Comparison of ENCODE assay signal across 8 cellular contexts in genomic region chr6:109096198-109096597, GRCh38. TPM values are rescaled to one million over a fixed set of nuclear protein-coding genes. Genes with fewer than 3 reads are reported as not detected.
DNase-seq lines count a peak whose midpoint lies in the region; ATAC-seq, FAIRE-seq and TF ChIP-seq lines count a peak whose summit lies in the region.

No MANE protein-coding gene starts in this region.

- WGBS in K562 (ENCODE audit: insufficient coverage, low coverage, missing lambda C conversion rate), result 7% methylated on average over 6 of the region's 6 CpGs

- TF ChIP-seq EP300 in K562 (IDR thresholded peaks at IDR 0.05; ENCODE audit: low read length), result no peak

- peaks cover 80% of the 10 kb centered on the region for H3K79me2 ChIP-seq in K562 (ENCODE audit: control insufficient read depth, insufficient read depth, low read length)

- CTCF ChIA-PET in AG04450 (lab: Charles Lee), result no interaction called here
- CTCF ChIA-PET in K562 (lab: Yijun Ruan, JAX; ENCODE audit: low intra/inter-chr PET ratio), result no interaction called here

- no peaks in the 10 kb centered on the region for H3K9me1 ChIP-seq in K562 (ENCODE audit: control insufficient read depth, insufficient read depth, low read length)

- no peaks in the 10 kb centered on the region for H3K27me3 ChIP-seq in AG04450 (ENCODE audit: control insufficient read depth, insufficient read depth, low read length)
- no peaks in the 10 kb centered on the region for H3K27me3 ChIP-seq in HL-60 (ENCODE audit: insufficient read depth, poor library complexity, severe bottlenecking)
- H3K27me3 ChIP-seq in K562 (ENCODE audit: control insufficient read depth in 2 of 2, insufficient read depth in 2 of 2, low read length in 2 of 2), result no peaks in the 10 kb centered on the region
- H3K27me3 ChIP-seq in muscle layer of colon (ENCODE audit: control insufficient read depth in 1 of 2, insufficient read depth in 2 of 2, low read length in 2 of 2), result no peaks in the 10 kb centered on the region

- TF ChIP-seq RAD21 in K562 (CRISPR knock-in tag; conservative IDR thresholded peaks at IDR 0.05 in 1 of 2, IDR thresholded peaks at IDR 0.05 in 1 of 2), result no peak

- H3K9ac ChIP-seq in K562 (ENCODE audit: insufficient read depth in 1 of 2, low read depth in 2 of 2, low read length in 2 of 2) (peak overlapping the region in 1 of 2 experiments; percentile 94; a peak in 2 of 4 replicates), muscle layer of colon (ENCODE audit: low read length) (peak overlapping the region; percentile 81)

- peak overlapping the region; percentile 93 for H3K4me3 ChIP-seq in AG04450 (ENCODE audit: low read depth, low read length)
- H3K4me3 ChIP-seq in HL-60 (replicated peaks; ENCODE audit: insufficient read depth, low read length), result peak overlapping the region; percentile 97
- H3K4me3 ChIP-seq in K562, result peak overlapping the region; percentile 84
- peak overlapping the region in 1 of 2 donors; percentile 99 for H3K4me3 ChIP-seq in muscle layer of colon (ENCODE audit: low read depth in 1 of 2, low read length in 2 of 2)

- no peak for TF ChIP-seq CTCF in AG04450 (IDR thresholded peaks at IDR 0.05; ENCODE audit: low read depth, low read length)
- TF ChIP-seq CTCF in HL-60 (IDR thresholded peaks at IDR 0.05; ENCODE audit: insufficient read depth, low read length), result no peak
- no peak for TF ChIP-seq CTCF in K562 (IDR thresholded peaks at IDR 0.05 in 2 of 3, conservative IDR thresholded peaks at IDR 0.05 in 1 of 3; ENCODE audit: insufficient read depth in 2 of 3, low read depth in 1 of 3, low read length in 3 of 3)

- DNase-seq in AG04450 (ENCODE audit: low read depth, low spot score), result no peak
- DNase-seq in HL-60 (ENCODE audit: low read depth in 1 of 2, low spot score in 1 of 2), result no peak
- DNase-seq in K562 (ENCODE audit: extremely low read depth in 1 of 4, low spot score in 3 of 4), result peak in 1 of 4 experiments; percentile 29
- no peak for DNase-seq in UCSD-AML1 (lab: John Stamatoyannopoulos, UW; ENCODE audit: unreplicated experiment)
- no peak for DNase-seq in medulla oblongata (ENCODE audit: extremely low spot score)
- DNase-seq in NCI-H2171 treated with DMSO at 0.1 percent for 48 hours (lab: John Stamatoyannopoulos, UW), result no peak
- DNase-seq in ureter (ENCODE audit: low spot score), result no peak

- no TSS peak for BruUV-seq in K562 (replicated peaks; lab: Mats Ljungman, UMichigan)

- in situ Hi-C loops in K562 (cut with MboI), result no loop called here

- H3K4me1 ChIP-seq in K562 (replicated peaks in 1 of 2; ENCODE audit: control insufficient read depth in 2 of 2, insufficient read depth in 2 of 2, low read length in 2 of 2) (peaks cover 0 to 10% of the 10 kb centered on the region in 2 experiments; a peak in 2 of 5 replicates), muscle layer of colon (ENCODE audit: insufficient read depth, low read length) (peaks cover 24% of the 10 kb centered on the region)

- POLR2A ChIA-PET in AG04450 (lab: Yijun Ruan, JAX), result interaction anchor here (2.4 to 3.2 kb wide), 2 partner anchors 287 to 537 kb away, joined by 15 to 22 read pairs; partner anchors contain the start of gene CD164
- POLR2A ChIA-PET in K562 (lab: Yijun Ruan, JAX), result interaction anchor here (0.7 to 2.2 kb wide), 4 partner anchors 21 to 299 kb away, joined by 3 to 7 read pairs (median 4); no protein-coding TSS in a partner anchor

- no peaks in the 10 kb centered on the region for H3K9me3 ChIP-seq in AG04450 (ENCODE audit: control insufficient read depth, insufficient read depth, low read length)
- no peaks in the 10 kb centered on the region; the same call in 1 of the 2 replicates for H3K9me3 ChIP-seq in K562 (replicated peaks; ENCODE audit: control insufficient read depth, insufficient read depth, low read depth, low read length)
- no peaks in the 10 kb centered on the region for H3K9me3 ChIP-seq in muscle layer of colon (ENCODE audit: low read length)

- peak overlapping the region; percentile 98 for H3K4me2 ChIP-seq in K562 (ENCODE audit: insufficient read depth, low read length)

- no peak for TF ChIP-seq POLR2A in K562 (conservative IDR thresholded peaks at IDR 0.05)

- no peak overlapping the region for H2AFZ ChIP-seq in K562 (ENCODE audit: low read depth, low read length)

- peaks cover 5% of the 10 kb centered on the region; the same call in 1 of the 2 replicates for H4K20me1 ChIP-seq in K562 (replicated peaks; ENCODE audit: control insufficient read depth, insufficient read depth, low read length)

- H3K27ac ChIP-seq in AG04450 (ENCODE audit: low read depth, low read length), result no peak overlapping the region
- peak overlapping the region; percentile 86 for H3K27ac ChIP-seq in HL-60 (replicated peaks)
- H3K27ac ChIP-seq in K562 (ENCODE audit: extremely low read depth, low read depth, low read length), result peak overlapping the region; percentile 94; the same call in 2 of the 3 replicates
- H3K27ac ChIP-seq in muscle layer of colon (ENCODE audit: low read depth, low read length), result peak overlapping the region; percentile 90

- no peak for ATAC-seq in K562

- peaks cover 26% of the 10 kb centered on the region for H3K36me3 ChIP-seq in K562 (ENCODE audit: control insufficient read depth, insufficient read depth, low read length)
- H3K36me3 ChIP-seq in muscle layer of colon (ENCODE audit: insufficient read depth, low read length), result no peaks in the 10 kb centered on the region

- intact Hi-C loops in K562 (cut with micrococcal nuclease), result loop anchor here (5.0 kb wide), 3 partner anchors 86 to 201 kb away; no protein-coding TSS in a partner anchor

- FAIRE-seq in K562 (lab: Jason Lieb, UNC), result no peak

TF ChIP-seq in K562, 482 proteins besides CTCF, POLR2A, EP300 and RAD21 (continues in another document):
- TF ChIP-seq TCF7 (IDR thresholded peaks at IDR 0.05; ENCODE audit: borderline replicate concordance), result no peak

RNA-seq across cellular contexts. Expression of gene CEP57L1, which starts 0.9 kb away (rescaled TPM):
- 16.5 and 21.2 TPM in 2 replicates for polyA plus RNA-seq in AG04450 (2011; rRNA removed)
- polyA minus RNA-seq in AG04450 (2011; rRNA and poly(A)+ RNA removed), result 9.6 and 15.1 TPM in 2 replicates
- 19.9 and 82.4 TPM in 2 replicates for total RNA-seq in K562 (2011; cell fraction: chromatin; rRNA removed; ENCODE audit: low replicate concordance)
- total RNA-seq in K562 (2011; cell fraction: nucleolus; rRNA removed), result 9.7 and 18.8 TPM in 2 replicates
- 27.3 and 41.5 TPM in 2 replicates for total RNA-seq in K562 (2011; cell fraction: nucleoplasm; rRNA removed)
- 51.0 and 58.0 TPM in 2 replicates for total RNA-seq in K562 (2014; rRNA removed)
- total RNA-seq in K562 (2014; rRNA removed; fragmentation: Illumina TruSeq; extraction: Trizol), result 80.0 and 85.7 TPM in 2 replicates
- total RNA-seq in K562 (2015; rRNA removed; fragmentation: Illumina TruSeq; extraction: Trizol), result 70.6 and 79.7 TPM in 2 replicates
- 41.8 and 42.4 TPM in 2 replicates for total RNA-seq in K562 (2021)
- polyA plus RNA-seq in K562 (2011; rRNA removed), result 49.9 and 60.7 TPM in 2 replicates
- 23.2 and 23.8 TPM in 2 replicates for polyA plus RNA-seq in K562 (2011; cell fraction: cytosol; rRNA removed)
- 24.9 and 33.2 TPM in 2 replicates for polyA plus RNA-seq in K562 (2011; cell fraction: nucleus; rRNA removed)
- 29.7 and 29.9 TPM in 2 replicates for polyA plus RNA-seq in K562 (2012)
- 52.1 and 61.8 TPM in 2 replicates for polyA plus RNA-seq in K562 (2014; fragmentation: Illumina TruSeq; extraction: Trizol)
- 10 to 100 TPM; 70.0 to 88.6 TPM for polyA plus RNA-seq in K562 (2014; fragmentation: Nextera tagmentation; extraction: Ambion mirVana)
- 39.4 and 49.7 TPM in 2 replicates for polyA plus RNA-seq in K562 (2014; rRNA removed)
- 70.2 and 71.2 TPM in 2 replicates for polyA minus RNA-seq in K562 (2011; rRNA and poly(A)+ RNA removed)
- 21.7 and 24.7 TPM in 2 replicates for polyA minus RNA-seq in K562 (2011; cell fraction: cytosol; rRNA and poly(A)+ RNA removed)
- 22.1 and 47.1 TPM in 2 replicates for polyA minus RNA-seq in K562 (2011; cell fraction: nucleus; rRNA and poly(A)+ RNA removed)
- 11.5 TPM for total RNA-seq in ureter

RNA-seq across cellular contexts. Expression of gene SESN1, which starts 1.6 kb away (rescaled TPM):
- 21.0 and 29.6 TPM in 2 replicates for polyA plus RNA-seq in AG04450 (2011; rRNA removed)
- 16.4 and 23.8 TPM in 2 replicates for polyA minus RNA-seq in AG04450 (2011; rRNA and poly(A)+ RNA removed)
- 8.5 and 25.3 TPM in 2 replicates for total RNA-seq in K562 (2011; cell fraction: chromatin; rRNA removed; ENCODE audit: low replicate concordance)
- total RNA-seq in K562 (2011; cell fraction: nucleolus; rRNA removed), result 4.8 and 6.3 TPM in 2 replicates
- total RNA-seq in K562 (2011; cell fraction: nucleoplasm; rRNA removed), result 9.5 and 18.4 TPM in 2 replicates
- total RNA-seq in K562 (2014; rRNA removed), result 6.4 and 6.8 TPM in 2 replicates
- total RNA-seq in K562 (2014; rRNA removed; fragmentation: Illumina TruSeq; extraction: Trizol), result 9.4 and 9.8 TPM in 2 replicates
- 9.7 and 11.2 TPM in 2 replicates for total RNA-seq in K562 (2015; rRNA removed; fragmentation: Illumina TruSeq; extraction: Trizol)
- 6.6 and 7.4 TPM in 2 replicates for total RNA-seq in K562 (2021)
- 13.0 and 13.3 TPM in 2 replicates for polyA plus RNA-seq in K562 (2011; rRNA removed)
- 2.5 and 5.3 TPM in 2 replicates for polyA plus RNA-seq in K562 (2011; cell fraction: cytosol; rRNA removed)
- polyA plus RNA-seq in K562 (2011; cell fraction: nucleus; rRNA removed), result 5.8 and 10.1 TPM in 2 replicates
- 7.7 and 8.8 TPM in 2 replicates for polyA plus RNA-seq in K562 (2012)
- 8.5 and 8.9 TPM in 2 replicates for polyA plus RNA-seq in K562 (2014; fragmentation: Illumina TruSeq; extraction: Trizol)
- 1 to 10 TPM; 3.1 to 3.8 TPM for polyA plus RNA-seq in K562 (2014; fragmentation: Nextera tagmentation; extraction: Ambion mirVana)
- polyA plus RNA-seq in K562 (2014; rRNA removed), result 6.1 and 6.3 TPM in 2 replicates
- polyA minus RNA-seq in K562 (2011; rRNA and poly(A)+ RNA removed), result 14.6 and 19.8 TPM in 2 replicates
- polyA minus RNA-seq in K562 (2011; cell fraction: cytosol; rRNA and poly(A)+ RNA removed), result 3.3 and 4.3 TPM in 2 replicates
- polyA minus RNA-seq in K562 (2011; cell fraction: nucleus; rRNA and poly(A)+ RNA removed), result 7.8 and 17.0 TPM in 2 replicates
- total RNA-seq in ureter, result 40.9 TPM
